40 cellular contexts compared by ENCODE assay signal in genomic region chr13:45024847-45025246, GRCh38.
"Had no signal": no experiment of that assay in that cellular context is flagged by ENCODE, and none has a peak within 500 bp of the region (broad histone marks: within the 10 kb centered on the region; RNA-seq: fewer than 3 reads in every experiment).

No MANE protein-coding gene starts in this region.

- FAIRE-seq: astrocyte, bronchial epithelial cell had no signal

- H3K9me3 ChIP-seq: adrenal gland, ascending aorta, body of pancreas, breast epithelium had no signal

- ATAC-seq: activated naive CD8-positive, alpha-beta T cell treated with anti-CD3 and anti-CD28 coated beads, Interleukin-2, amount 50 U/mL, for 24 hours; activated T-cell treated with anti-CD3 and anti-CD28 coated beads, Interleukin-2, amount 50 U/mL, for 4 hours; activated T-helper 17 cell treated with anti-CD3 and anti-CD28 coated beads, Interleukin-2, amount 50 U/mL, for 72 hours; body of pancreas had no signal

- H3K9me3 Mint-ChIP-seq: activated naive CD4-positive, alpha-beta T cell treated with anti-CD3 and anti-CD28 coated beads for 36 hours; activated naive CD4-positive, alpha-beta T cell treated with anti-CD3 and anti-CD28 coated beads, Interleukin-2, amount 10 ng/mL, durations not matched to agents 7 days and 5 days; activated naive CD4-positive, alpha-beta T cell treated with anti-CD3 and anti-CD28 coated beads, Interleukin-2, amount 50 U/mL, for 24 hours; activated naive CD4-positive, alpha-beta T cell treated with anti-CD3 and anti-CD28 coated beads, Interleukin-2, amount 50 U/mL, for 72 hours; activated naive CD8-positive, alpha-beta T cell treated with anti-CD3 and anti-CD28 coated beads for 36 hours; activated naive CD8-positive, alpha-beta T cell treated with anti-CD3 and anti-CD28 coated beads, Interleukin-2, amount 10 ng/mL, durations not matched to agents 7 days and 5 days; activated naive CD8-positive, alpha-beta T cell treated with anti-CD3 and anti-CD28 coated beads, Interleukin-2, amount 50 U/mL, for 24 hours; activated T-cell treated with anti-CD3 and anti-CD28 coated beads, Interleukin-2, amount 50 U/mL, for 24 hours; activated T-cell treated with anti-CD3 and anti-CD28 coated beads, Interleukin-2, amount 50 U/mL, for 4 hours; activated T-cell treated with anti-CD3 and anti-CD28 coated beads, Interleukin-2, amount 50 U/mL, for 72 hours; activated T-helper 1 cell treated with anti-CD3 and anti-CD28 coated beads, Interleukin-12 subunit alpha, Interleukin-12 subunit beta, Interleukin-2, Interleukin-4 antibody, amounts not matched to agents 30 ng/mL and 10 ng/mL and 1 ng/mL, durations not matched to agents 14 hours and 24 hours and 36 hours; activated T-helper 17 cell treated with anti-CD3 and anti-CD28 coated beads, Interleukin-2, amount 50 U/mL, for 72 hours; activated T-helper 2 cell treated with anti-CD3 and anti-CD28 coated beads, Interferon-gamma antibody, Interleukin-2, Interleukin-4, amounts not matched to agents 10 μg/mL and 5 μg/mL and 100 μg/mL, durations not matched to agents 14 hours and 24 hours and 36 hours; brain; central memory CD8-positive, alpha-beta T cell had no signal

- H3K27ac ChIP-seq: adrenal gland, ascending aorta, body of pancreas, brain microvascular endothelial cell, breast epithelium, cardiac muscle cell had no signal

- H3K27ac Mint-ChIP-seq: activated naive CD4-positive, alpha-beta T cell treated with anti-CD3 and anti-CD28 coated beads for 36 hours; activated naive CD4-positive, alpha-beta T cell treated with anti-CD3 and anti-CD28 coated beads, Interleukin-2, amount 10 ng/mL, durations not matched to agents 7 days and 5 days; activated naive CD4-positive, alpha-beta T cell treated with anti-CD3 and anti-CD28 coated beads, Interleukin-2, amount 50 U/mL, for 24 hours; activated naive CD4-positive, alpha-beta T cell treated with anti-CD3 and anti-CD28 coated beads, Interleukin-2, amount 50 U/mL, for 72 hours; activated naive CD8-positive, alpha-beta T cell; activated naive CD8-positive, alpha-beta T cell treated with anti-CD3 and anti-CD28 coated beads for 36 hours; activated naive CD8-positive, alpha-beta T cell treated with anti-CD3 and anti-CD28 coated beads, Interleukin-2, amount 10 ng/mL, durations not matched to agents 7 days and 5 days; activated naive CD8-positive, alpha-beta T cell treated with anti-CD3 and anti-CD28 coated beads, Interleukin-2, amount 50 U/mL, for 24 hours; activated T-cell treated with anti-CD3 and anti-CD28 coated beads, Interleukin-2, amount 50 U/mL, for 24 hours; activated T-cell treated with anti-CD3 and anti-CD28 coated beads, Interleukin-2, amount 50 U/mL, for 72 hours; activated T-helper 1 cell treated with anti-CD3 and anti-CD28 coated beads, Interleukin-12 subunit alpha, Interleukin-12 subunit beta, Interleukin-2, Interleukin-4 antibody, amounts not matched to agents 30 ng/mL and 10 ng/mL and 1 ng/mL, durations not matched to agents 14 hours and 24 hours and 36 hours; activated T-helper 17 cell treated with anti-CD3 and anti-CD28 coated beads, Interleukin-2, amount 50 U/mL, for 72 hours; activated T-helper 2 cell treated with anti-CD3 and anti-CD28 coated beads, Interferon-gamma antibody, Interleukin-2, Interleukin-4, amounts not matched to agents 10 μg/mL and 5 μg/mL and 100 μg/mL, durations not matched to agents 14 hours and 24 hours and 36 hours; brain had no signal

- H3K4me1 ChIP-seq: adrenal gland, ascending aorta, body of pancreas, breast epithelium had no signal

- H3K4me1 Mint-ChIP-seq: activated naive CD4-positive, alpha-beta T cell treated with anti-CD3 and anti-CD28 coated beads, Interleukin-2, amount 10 ng/mL, durations not matched to agents 7 days and 5 days; activated naive CD4-positive, alpha-beta T cell treated with anti-CD3 and anti-CD28 coated beads, Interleukin-2, amount 50 U/mL, for 24 hours; activated naive CD8-positive, alpha-beta T cell treated with anti-CD3 and anti-CD28 coated beads for 36 hours; activated naive CD8-positive, alpha-beta T cell treated with anti-CD3 and anti-CD28 coated beads, Interleukin-2, amount 10 ng/mL, durations not matched to agents 7 days and 5 days; activated naive CD8-positive, alpha-beta T cell treated with anti-CD3 and anti-CD28 coated beads, Interleukin-2, amount 50 U/mL, for 24 hours; activated T-helper 17 cell treated with anti-CD3 and anti-CD28 coated beads, Interleukin-2, amount 50 U/mL, for 72 hours; brain; central memory CD8-positive, alpha-beta T cell had no signal

- H3K4me3 Mint-ChIP-seq: activated naive CD4-positive, alpha-beta T cell treated with anti-CD3 and anti-CD28 coated beads for 36 hours; activated naive CD4-positive, alpha-beta T cell treated with anti-CD3 and anti-CD28 coated beads, Interleukin-2, amount 10 ng/mL, durations not matched to agents 7 days and 5 days; activated naive CD4-positive, alpha-beta T cell treated with anti-CD3 and anti-CD28 coated beads, Interleukin-2, amount 50 U/mL, for 24 hours; activated naive CD8-positive, alpha-beta T cell; activated naive CD8-positive, alpha-beta T cell treated with anti-CD3 and anti-CD28 coated beads for 36 hours; activated naive CD8-positive, alpha-beta T cell treated with anti-CD3 and anti-CD28 coated beads, Interleukin-2, amount 10 ng/mL, durations not matched to agents 7 days and 5 days; activated naive CD8-positive, alpha-beta T cell treated with anti-CD3 and anti-CD28 coated beads, Interleukin-2, amount 50 U/mL, for 24 hours; activated T-cell treated with anti-CD3 and anti-CD28 coated beads, Interleukin-2, amount 50 U/mL, for 24 hours; activated T-cell treated with anti-CD3 and anti-CD28 coated beads, Interleukin-2, amount 50 U/mL, for 4 hours; activated T-cell treated with anti-CD3 and anti-CD28 coated beads, Interleukin-2, amount 50 U/mL, for 72 hours; activated T-helper 1 cell treated with anti-CD3 and anti-CD28 coated beads, Interleukin-12 subunit alpha, Interleukin-12 subunit beta, Interleukin-2, Interleukin-4 antibody, amounts not matched to agents 30 ng/mL and 10 ng/mL and 1 ng/mL, durations not matched to agents 14 hours and 24 hours and 36 hours; activated T-helper 17 cell treated with anti-CD3 and anti-CD28 coated beads, Interleukin-2, amount 50 U/mL, for 72 hours; brain; central memory CD8-positive, alpha-beta T cell had no signal

- DNase-seq: activated effector memory CD4-positive, alpha-beta T cell treated with anti-CD3 and anti-CD28 coated beads, Interleukin-2, amount 50 U/mL, for 16 hours; activated effector memory CD4-positive, alpha-beta T cell treated with Interleukin-2 at 50 U/mL for 16 hours; activated gamma-delta T cell; activated gamma-delta T cell treated with Interleukin-2 at 50 U/mL for 16 hours; activated naive CD4-positive, alpha-beta T cell; activated naive CD4-positive, alpha-beta T cell treated with anti-CD3 and anti-CD28 coated beads for 36 hours; activated naive CD4-positive, alpha-beta T cell treated with anti-CD3 and anti-CD28 coated beads, Interleukin-2, amount 10 ng/mL, durations not matched to agents 7 days and 5 days; activated naive CD4-positive, alpha-beta T cell treated with anti-CD3 and anti-CD28 coated beads, Interleukin-2, amount 50 U/mL, for 16 hours; activated naive CD4-positive, alpha-beta T cell treated with Interleukin-2 at 50 U/mL for 16 hours; activated naive CD8-positive, alpha-beta T cell treated with anti-CD3 and anti-CD28 coated beads for 36 hours; activated naive CD8-positive, alpha-beta T cell treated with anti-CD3 and anti-CD28 coated beads, Interleukin-2, amount 10 ng/mL, durations not matched to agents 7 days and 5 days; activated naive CD8-positive, alpha-beta T cell treated with anti-CD3 and anti-CD28 coated beads, Interleukin-2, amount 50 U/mL, for 24 hours; activated T-cell treated with anti-CD3 and anti-CD28 coated beads, Interleukin-2, amount 50 U/mL, for 1 hour; activated T-cell treated with anti-CD3 and anti-CD28 coated beads, Interleukin-2, amount 50 U/mL, for 24 hours; activated T-cell treated with anti-CD3 and anti-CD28 coated beads, Interleukin-2, amount 50 U/mL, for 4 hours; activated T-cell treated with anti-CD3 and anti-CD28 coated beads, Interleukin-2, amount 50 U/mL, for 48 hours; activated T-cell treated with anti-CD3 and anti-CD28 coated beads, Interleukin-2, amount 50 U/mL, for 72 hours; adrenal gland; amniotic stem cell; amygdala; anterior cingulate cortex; aorta; body of pancreas; brain microvascular endothelial cell; caudate nucleus; central memory CD4-positive, alpha-beta T cell; cerebellar nuclear complex had no signal

- H3K27me3 Mint-ChIP-seq: activated naive CD4-positive, alpha-beta T cell treated with anti-CD3 and anti-CD28 coated beads, Interleukin-2, amount 10 ng/mL, durations not matched to agents 7 days and 5 days; activated naive CD4-positive, alpha-beta T cell treated with anti-CD3 and anti-CD28 coated beads, Interleukin-2, amount 50 U/mL, for 24 hours; activated naive CD8-positive, alpha-beta T cell; activated naive CD8-positive, alpha-beta T cell treated with anti-CD3 and anti-CD28 coated beads for 36 hours; activated naive CD8-positive, alpha-beta T cell treated with anti-CD3 and anti-CD28 coated beads, Interleukin-2, amount 10 ng/mL, durations not matched to agents 7 days and 5 days; activated naive CD8-positive, alpha-beta T cell treated with anti-CD3 and anti-CD28 coated beads, Interleukin-2, amount 50 U/mL, for 24 hours; activated T-cell treated with anti-CD3 and anti-CD28 coated beads, Interleukin-2, amount 50 U/mL, for 24 hours; activated T-helper 17 cell treated with anti-CD3 and anti-CD28 coated beads, Interleukin-2, amount 50 U/mL, for 72 hours; brain; central memory CD8-positive, alpha-beta T cell had no signal

- H3K27me3 ChIP-seq: adrenal gland, ascending aorta, body of pancreas, brain microvascular endothelial cell, breast epithelium, cardiac muscle cell had no signal

- H3K4me3 ChIP-seq: adrenal gland, ascending aorta, body of pancreas, breast epithelium, cardiac muscle cell had no signal
